In genomic region chr18:12352188-12352587, GRCh38 we compare ENCODE assay signal across 28 cellular contexts.
"Had no signal": no experiment of that assay in that cellular context is flagged by ENCODE, and none has a peak within 500 bp of the region (broad histone marks: within the 10 kb centered on the region; RNA-seq: fewer than 3 reads in every experiment).

No MANE protein-coding gene starts in this region.

- H3K27me3 Mint-ChIP-seq: dendritic cell treated with granulocyte-macrophage colony-stimulating factor and Interleukin-4, amounts not matched to agents 40 ng/mL and 50 ng/mL, for 4 days; effector memory CD8-positive, alpha-beta T cell had no signal

- FAIRE-seq: colon, endometrium, endothelial cell of umbilical vein, frontal cortex had no signal

- H3K27ac ChIP-seq: colonic mucosa, coronary artery, dorsolateral prefrontal cortex, epithelial cell of prostate, esophagus muscularis mucosa, esophagus squamous epithelium, foreskin keratinocyte, gastrocnemius medialis, gastroesophageal sphincter had no signal

- ATAC-seq: effector memory CD8-positive, alpha-beta T cell; esophagus mucosa; foreskin keratinocyte; gastrocnemius medialis; gastroesophageal sphincter had no signal

- H3K4me1 ChIP-seq: colonic mucosa, esophagus muscularis mucosa, esophagus squamous epithelium, foreskin keratinocyte, gastrocnemius medialis, gastroesophageal sphincter had no signal

- H3K9me3 Mint-ChIP-seq: dendritic cell treated with granulocyte-macrophage colony-stimulating factor and Interleukin-4, amounts not matched to agents 40 ng/mL and 50 ng/mL, for 4 days; effector memory CD8-positive, alpha-beta T cell had no signal

- H3K27ac Mint-ChIP-seq: dendritic cell treated with granulocyte-macrophage colony-stimulating factor and Interleukin-4, amounts not matched to agents 40 ng/mL and 50 ng/mL, for 4 days had no signal

- H3K27me3 ChIP-seq: colonic mucosa, dorsolateral prefrontal cortex, esophagus muscularis mucosa, esophagus squamous epithelium, foreskin keratinocyte, gastrocnemius medialis, gastroesophageal sphincter, heart left ventricle, heart right ventricle had no signal

- H3K4me3 ChIP-seq: colonic mucosa, coronary artery, dorsolateral prefrontal cortex, esophagus muscularis mucosa, esophagus squamous epithelium, gastrocnemius medialis, gastroesophageal sphincter, heart left ventricle, heart right ventricle had no signal

- H3K4me3 Mint-ChIP-seq: dendritic cell treated with granulocyte-macrophage colony-stimulating factor and Interleukin-4, amounts not matched to agents 40 ng/mL and 50 ng/mL, for 4 days; effector memory CD8-positive, alpha-beta T cell had no signal

- H3K9me3 ChIP-seq: colonic mucosa, esophagus muscularis mucosa, esophagus squamous epithelium, gastrocnemius medialis, gastroesophageal sphincter, heart left ventricle, heart right ventricle had no signal

- DNase-seq: colonic mucosa; cortex of kidney; dermis blood vessel endothelial cell; dorsolateral prefrontal cortex; effector CD4-positive, alpha-beta T cell; effector CD8-positive, alpha-beta T cell; effector memory CD4-positive, alpha-beta T cell; effector memory CD8-positive, alpha-beta T cell; erythroblast; esophagus squamous epithelium; foreskin fibroblast; foreskin keratinocyte; foreskin melanocyte; gastrocnemius medialis; glutamatergic neuron; head of caudate nucleus; heart left ventricle; heart right ventricle had no signal
